ENCODE assay signal across 27 cellular contexts in genomic region chr10:25504838-25505237, GRCh38.
"Had no signal": no experiment of that assay in that cellular context is flagged by ENCODE, and none has a peak within 500 bp of the region (broad histone marks: within the 10 kb centered on the region; RNA-seq: fewer than 3 reads in every experiment).

No MANE protein-coding gene starts in this region.

- H3K27ac Mint-ChIP-seq: stimulated activated effector memory CD8-positive, alpha-beta T cell treated with anti-CD3 and anti-CD28 coated beads, Interleukin-12 subunit alpha, Interleukin-12 subunit beta, amount 100 ng/mL, for 72 hours; stimulated activated memory B cell treated with anti-CD40 and anti-IgM and Interleukin-4, amounts not matched to agents 10 μg/mL and 1 μg/mL and 100 μg/mL, for 72 hours; stimulated activated naive B cell treated with anti-CD40 and anti-IgM and Interleukin-4, amounts not matched to agents 10 μg/mL and 1 μg/mL and 100 μg/mL, for 72 hours; stimulated activated naive CD8-positive, alpha-beta T cell treated with anti-CD3 and anti-CD28 coated beads, Interleukin-15, amount 100 ng/mL, for 72 hours; stimulated activated naive CD8-positive, alpha-beta T cell treated with anti-CD3 and anti-CD28 coated beads, Interleukin-15, Interleukin-2, amounts not matched to agents 100 ng/mL and 50 ng/mL, for 24 hours; type B pancreatic cell had no signal

- H3K9me3 Mint-ChIP-seq: stimulated activated naive B cell treated with anti-CD40 and anti-IgM and Interleukin-4, amounts not matched to agents 10 μg/mL and 1 μg/mL and 100 μg/mL, for 72 hours; stimulated activated naive CD8-positive, alpha-beta T cell treated with anti-CD3 and anti-CD28 coated beads, Interleukin-15, Interleukin-2, amounts not matched to agents 100 ng/mL and 50 ng/mL, for 24 hours; type B pancreatic cell had no signal

- H3K36me3 Mint-ChIP-seq: stimulated activated effector memory CD8-positive, alpha-beta T cell treated with anti-CD3 and anti-CD28 coated beads, Interleukin-12 subunit alpha, Interleukin-12 subunit beta, amount 100 ng/mL, for 72 hours; stimulated activated memory B cell treated with anti-CD40 and anti-IgM and Interleukin-4, amounts not matched to agents 10 μg/mL and 1 μg/mL and 100 μg/mL, for 72 hours; stimulated activated naive B cell treated with anti-CD40 and anti-IgM and Interleukin-4, amounts not matched to agents 10 μg/mL and 1 μg/mL and 100 μg/mL, for 72 hours; type B pancreatic cell had no signal

- H3K27me3 ChIP-seq: stomach, testis, thyroid gland, tibial artery, tibial nerve, transverse colon, upper lobe of left lung, upper lobe of right lung, uterus, vagina had no signal

- ATAC-seq: stimulated activated effector memory CD8-positive, alpha-beta T cell treated with anti-CD3 and anti-CD28 coated beads, Interleukin-12 subunit alpha, Interleukin-12 subunit beta, amount 100 ng/mL, for 72 hours; stimulated activated memory B cell treated with anti-CD40 and anti-IgM and Interleukin-4, amounts not matched to agents 10 μg/mL and 1 μg/mL and 100 μg/mL, for 72 hours; stimulated activated naive B cell treated with anti-CD40 and anti-IgM and Interleukin-4, amounts not matched to agents 10 μg/mL and 1 μg/mL and 100 μg/mL, for 72 hours; stimulated activated naive CD8-positive, alpha-beta T cell treated with anti-CD3 and anti-CD28 coated beads, Interleukin-15, amount 100 ng/mL, for 72 hours; stimulated activated naive CD8-positive, alpha-beta T cell treated with anti-CD3 and anti-CD28 coated beads, Interleukin-15, Interleukin-2, amounts not matched to agents 100 U/mL and 50 U/mL, for 24 hours; upper lobe of right lung had no signal

- H3K4me3 ChIP-seq: stomach, testis, thoracic aorta, thyroid gland, tibial artery, tibial nerve, transverse colon, upper lobe of left lung, upper lobe of right lung, uterus, vagina had no signal

- H3K36me3 ChIP-seq: stomach, thoracic aorta, thyroid gland, tibial artery, tibial nerve, transverse colon, upper lobe of left lung, upper lobe of right lung, uterus, vagina had no signal

- H3K27me3 Mint-ChIP-seq: stimulated activated memory B cell treated with anti-CD40 and anti-IgM and Interleukin-4, amounts not matched to agents 10 μg/mL and 1 μg/mL and 100 μg/mL, for 72 hours; stimulated activated naive B cell treated with anti-CD40 and anti-IgM and Interleukin-4, amounts not matched to agents 10 μg/mL and 1 μg/mL and 100 μg/mL, for 72 hours; stimulated activated naive CD8-positive, alpha-beta T cell treated with anti-CD3 and anti-CD28 coated beads, Interleukin-15, amount 100 ng/mL, for 72 hours; stimulated activated naive CD8-positive, alpha-beta T cell treated with anti-CD3 and anti-CD28 coated beads, Interleukin-15, Interleukin-2, amounts not matched to agents 100 ng/mL and 50 ng/mL, for 24 hours had no signal

- H3K9me3 ChIP-seq: stomach, testis, thoracic aorta, thyroid gland, tibial artery, tibial nerve, transverse colon, upper lobe of left lung, upper lobe of right lung, uterus, vagina had no signal

- H3K4me1 Mint-ChIP-seq: stimulated activated effector memory CD8-positive, alpha-beta T cell treated with anti-CD3 and anti-CD28 coated beads, Interleukin-12 subunit alpha, Interleukin-12 subunit beta, amount 100 ng/mL, for 72 hours; stimulated activated memory B cell treated with anti-CD40 and anti-IgM and Interleukin-4, amounts not matched to agents 10 μg/mL and 1 μg/mL and 100 μg/mL, for 72 hours; stimulated activated naive B cell treated with anti-CD40 and anti-IgM and Interleukin-4, amounts not matched to agents 10 μg/mL and 1 μg/mL and 100 μg/mL, for 72 hours; stimulated activated naive CD8-positive, alpha-beta T cell treated with anti-CD3 and anti-CD28 coated beads, Interleukin-15, amount 100 ng/mL, for 72 hours had no signal

- DNase-seq: stimulated activated CD4-positive, alpha-beta T cell treated with anti-CD3 and anti-CD28 coated beads, Interleukin-2, amount 100 ng/mL, for 48 hours; stimulated activated CD4-positive, alpha-beta T cell treated with anti-CD3 and anti-CD28 coated beads, Interleukin-4, amount 100 ng/mL, for 1 hour; stimulated activated CD4-positive, alpha-beta T cell treated with anti-CD3 and anti-CD28 coated beads, Interleukin-4, amount 100 ng/mL, for 24 hours; stimulated activated CD4-positive, alpha-beta T cell treated with anti-CD3 and anti-CD28 coated beads, Interleukin-4, amount 100 ng/mL, for 4 hours; stimulated activated CD8-positive, alpha-beta memory T cell treated with anti-CD3 and anti-CD28 coated beads, Interleukin-4, amount 100 ng/mL, for 48 hours; stimulated activated naive B cell treated with anti-CD40 and anti-IgM and Interleukin-4, amounts not matched to agents 10 μg/mL and 1 μg/mL and 100 μg/mL, for 72 hours; stimulated activated naive CD4-positive, alpha-beta T cell; stimulated activated naive CD4-positive, alpha-beta T cell treated with Interleukin-2 at 50 U/mL for 16 hours; stimulated activated naive CD8-positive, alpha-beta T cell treated with anti-CD3 and anti-CD28 coated beads, Interleukin-15, amount 100 ng/mL, for 72 hours; stimulated activated naive CD8-positive, alpha-beta T cell treated with anti-CD3 and anti-CD28 coated beads, Interleukin-15, Interleukin-2, amounts not matched to agents 100 U/mL and 50 U/mL, for 24 hours; stomach; substantia nigra; testis; thyroid gland; tibial artery; transverse colon; upper lobe of left lung; upper lobe of right lung; uterus had no signal

- FAIRE-seq: urothelium cell line had no signal

- H3K27ac ChIP-seq: stomach, testis, thoracic aorta, thyroid gland, tibial artery, tibial nerve, transverse colon, upper lobe of left lung, upper lobe of right lung, uterus, vagina had no signal

- H3K4me3 Mint-ChIP-seq: stimulated activated effector memory CD8-positive, alpha-beta T cell treated with anti-CD3 and anti-CD28 coated beads, Interleukin-12 subunit alpha, Interleukin-12 subunit beta, amount 100 ng/mL, for 72 hours; stimulated activated memory B cell treated with anti-CD40 and anti-IgM and Interleukin-4, amounts not matched to agents 10 μg/mL and 1 μg/mL and 100 μg/mL, for 72 hours; stimulated activated naive B cell treated with anti-CD40 and anti-IgM and Interleukin-4, amounts not matched to agents 10 μg/mL and 1 μg/mL and 100 μg/mL, for 72 hours; stimulated activated naive CD8-positive, alpha-beta T cell treated with anti-CD3 and anti-CD28 coated beads, Interleukin-15, amount 100 ng/mL, for 72 hours; stimulated activated naive CD8-positive, alpha-beta T cell treated with anti-CD3 and anti-CD28 coated beads, Interleukin-15, Interleukin-2, amounts not matched to agents 100 ng/mL and 50 ng/mL, for 24 hours; type B pancreatic cell had no signal

- H3K4me1 ChIP-seq: stomach, testis, thyroid gland, tibial artery, tibial nerve, transverse colon, upper lobe of left lung, upper lobe of right lung, uterus, vagina had no signal
